In genomic region chr19:7853760-7854107, GRCh38 we compare ENCODE assay signal across 16 cellular contexts. TPM values are rescaled to one million over a fixed set of nuclear protein-coding genes. Genes with fewer than 3 reads are reported as not detected.
DNase-seq lines count a peak whose midpoint lies in the region; ATAC-seq, FAIRE-seq and TF ChIP-seq lines count a peak whose summit lies in the region.
"Had no signal": no experiment of that assay in that cellular context is flagged by ENCODE, and none has a peak within 500 bp of the region (broad histone marks: within the 10 kb centered on the region; RNA-seq: fewer than 3 reads in every experiment).

No MANE protein-coding gene starts in this region.

- 82% methylated on average over 8 of the region's 11 CpGs for WGBS in SK-N-SH (ENCODE audit: low lambda C conversion rate)

- H3K27me3 ChIP-seq in SK-N-SH (ENCODE audit: insufficient read depth) = no peaks in the 10 kb centered on the region

- CTCF ChIA-PET in SK-N-SH (lab: Yijun Ruan, JAX) = interaction anchor here (0.6 to 3.2 kb wide), 24 partner anchors 9 to 240 kb away, joined by 3 to 41 read pairs (median 5); partner anchors contain the start of genes CTXN1, MAP2K7, SNAPC2 and TGFBR3L

- no peaks in the 10 kb centered on the region for H3K9me2 ChIP-seq in SK-N-SH

- H3K4me1 ChIP-seq in SK-N-SH (ENCODE audit: control insufficient read depth in 1 of 2, insufficient read depth in 2 of 2, low read depth in 1 of 2, low read length in 1 of 2) = peaks cover 0 to 14% of the 10 kb centered on the region in 2 experiments; a peak in 1 of 4 replicates
- no peaks in the 10 kb centered on the region for H3K4me1 ChIP-seq in kidney (ENCODE audit: control insufficient read depth in 1 of 2, insufficient read depth in 1 of 2, low read depth in 1 of 2, low read length in 2 of 2)
- H3K4me1 ChIP-seq: foreskin keratinocyte had no signal

- no peak overlapping the region for H3K27ac ChIP-seq in SK-N-SH (ENCODE audit: low read depth in 2 of 2, low read length in 1 of 2)
- H3K27ac ChIP-seq in substantia nigra (ENCODE audit: low read depth, low read length, poor library complexity, severe bottlenecking) = peak overlapping the region; percentile 99
- H3K27ac ChIP-seq in kidney (ENCODE audit: low read depth in 2 of 2, low read length in 2 of 2) = no peak overlapping the region
- H3K27ac ChIP-seq: foreskin keratinocyte, tibial artery had no signal

- no peak for TF ChIP-seq RAD21 in SK-N-SH (IDR thresholded peaks at IDR 0.05; ENCODE audit: low read length)

- DNase-seq in SK-N-SH = no peak
- no peak for DNase-seq in glutamatergic neuron
- no peak for DNase-seq in substantia nigra (lab: John Stamatoyannopoulos, UW)
- DNase-seq in kidney = no peak
- DNase-seq: NCI-H187 treated with DMSO at 0.1 percent for 48 hours, tibial artery had no signal

- no peak overlapping the region for H2AFZ ChIP-seq in SK-N-SH (ENCODE audit: low read depth)

- peaks cover 4% of the 10 kb centered on the region for H3K4me1 Mint-ChIP-seq in glutamatergic neuron (ENCODE audit: low read depth, unreplicated experiment)

- H3K36me3 Mint-ChIP-seq in glutamatergic neuron (ENCODE audit: unreplicated experiment) = no peaks in the 10 kb centered on the region
- H3K36me3 Mint-ChIP-seq: activated CD4-positive, alpha-beta memory T cell treated with anti-CD3 and anti-CD28 coated beads for 36 hours; brain had no signal

- H3K9me3 Mint-ChIP-seq in glutamatergic neuron (ENCODE audit: unreplicated experiment) = peaks cover 7% of the 10 kb centered on the region
- H3K9me3 Mint-ChIP-seq: activated CD4-positive, alpha-beta memory T cell treated with anti-CD3 and anti-CD28 coated beads for 36 hours; brain had no signal

- no peak for TF ChIP-seq EP300 in SK-N-SH (IDR thresholded peaks at IDR 0.05; ENCODE audit: borderline replicate concordance in 1 of 2, low read depth in 1 of 2, low read length in 1 of 2)

- TF ChIP-seq CTCF in SK-N-SH (IDR thresholded peaks at IDR 0.05) (no peak), glutamatergic neuron (IDR thresholded peaks at IDR 0.05; ENCODE audit: partially characterized antibody, unreplicated experiment) (no peak), kidney (IDR thresholded peaks at IDR 0.05; ENCODE audit: borderline replicate concordance, extremely low read depth, insufficient read depth) (no peak)

- H3K9me3 ChIP-seq in SK-N-SH (no peaks in the 10 kb centered on the region), kidney (ENCODE audit: control insufficient read depth in 1 of 2, low read length in 2 of 2) (no peaks in the 10 kb centered on the region)
- H3K9me3 ChIP-seq: tibial artery had no signal

- POLR2A ChIA-PET in SK-N-SH (lab: Yijun Ruan, JAX) = no interaction called here

- H3K27ac Mint-ChIP-seq in glutamatergic neuron (ENCODE audit: unreplicated experiment) = peak overlapping the region; percentile 43
- H3K27ac Mint-ChIP-seq: activated CD4-positive, alpha-beta memory T cell treated with anti-CD3 and anti-CD28 coated beads for 36 hours had no signal

- H3K4me3 Mint-ChIP-seq in glutamatergic neuron (ENCODE audit: unreplicated experiment) = no peak overlapping the region
- H3K4me3 Mint-ChIP-seq: activated CD4-positive, alpha-beta memory T cell treated with anti-CD3 and anti-CD28 coated beads for 36 hours had no signal

- H3F3A ChIP-seq in SK-N-SH (replicated peaks; ENCODE audit: insufficient read depth) = no peaks in the 10 kb centered on the region

- H3K9ac ChIP-seq in SK-N-SH (no peak overlapping the region), kidney (ENCODE audit: low read length in 2 of 2) (peak overlapping the region in 1 of 2 donors; percentile 46)

- peaks cover 11% of the 10 kb centered on the region for H3K27me3 Mint-ChIP-seq in glutamatergic neuron (ENCODE audit: unreplicated experiment)
- H3K27me3 Mint-ChIP-seq: brain had no signal

- intact Hi-C loops in kidney (cut with DNase I) = no loop called here

- no peaks in the 10 kb centered on the region for H3K79me2 ChIP-seq in SK-N-SH (ENCODE audit: insufficient read depth)

- no peak overlapping the region for H3K4me2 ChIP-seq in SK-N-SH

- no peak for FAIRE-seq in kidney (lab: Jason Lieb, UNC)
- FAIRE-seq: A204.1, H54 had no signal

- H3K4me3 ChIP-seq in SK-N-SH (ENCODE audit: low read depth in 2 of 2, low read length in 1 of 2) (no peak overlapping the region), kidney (ENCODE audit: low read length in 2 of 2) (no peak overlapping the region)
- H3K4me3 ChIP-seq: tibial artery had no signal

- ATAC-seq in SK-N-SH treated with all-trans-retinoic acid at 6 μM for 48 hours = peak; percentile 11
- no peak for ATAC-seq in HG03139 (IDR thresholded peaks at IDR 0.05; ENCODE audit: unreplicated experiment)

- H4K20me1 ChIP-seq in SK-N-SH (ENCODE audit: insufficient read depth) = no peaks in the 10 kb centered on the region

- no peaks in the 10 kb centered on the region for H3K36me3 ChIP-seq in SK-N-SH (replicated peaks in 1 of 2; ENCODE audit: control insufficient read depth in 1 of 2, insufficient read depth in 2 of 2, low read length in 1 of 2)
- no peaks in the 10 kb centered on the region for H3K36me3 ChIP-seq in kidney (ENCODE audit: control insufficient read depth in 1 of 2, insufficient read depth in 2 of 2, low read length in 2 of 2)

TF ChIP-seq in SK-N-SH treated with all-trans-retinoic acid at 6 μM for 48 hours, 23 proteins besides CTCF, POLR2A, EP300 and RAD21 (continues in another document):
- no peak for TF ChIP-seq SNAI2 (CRISPR knock-in tag; IDR thresholded peaks at IDR 0.05)
- no peak for TF ChIP-seq CSDC2 (CRISPR knock-in tag; IDR thresholded peaks at IDR 0.05)
- no peak for TF ChIP-seq PPARA (CRISPR knock-in tag; IDR thresholded peaks at IDR 0.05; ENCODE audit: borderline replicate concordance)

TF ChIP-seq in SK-N-SH, 30 proteins besides CTCF, POLR2A, EP300 and RAD21 (continues in another document):
- TF ChIP-seq GATA2 (CRISPR knock-in tag; IDR thresholded peaks at IDR 0.05) (no peak), TAF1 (IDR thresholded peaks at IDR 0.05; ENCODE audit: borderline replicate concordance, low read depth, low read length) (no peak), NRF1 (IDR thresholded peaks at IDR 0.05; ENCODE audit: low read depth, low read length) (no peak), PBX3 (IDR thresholded peaks at IDR 0.05) (no peak), TEAD4 (IDR thresholded peaks at IDR 0.05; ENCODE audit: borderline replicate concordance, insufficient read depth) (no peak), USF2 (IDR thresholded peaks at IDR 0.05; ENCODE audit: borderline replicate concordance, low read depth, low read length) (no peak), RFX5 (IDR thresholded peaks at IDR 0.05; ENCODE audit: low read length) (no peak), SIN3A (IDR thresholded peaks at IDR 0.05; ENCODE audit: borderline replicate concordance, low read depth, low read length) (no peak), USF1 (IDR thresholded peaks at IDR 0.05; ENCODE audit: borderline replicate concordance, low read depth) (no peak), FOXJ3 (CRISPR knock-in tag; IDR thresholded peaks at IDR 0.05) (no peak), FOXM1 (IDR thresholded peaks at IDR 0.05; ENCODE audit: low read depth) (no peak)

RNA-seq across cellular contexts. Expression of gene PRR36, which starts 20.5 kb away (rescaled TPM):
- polyA plus RNA-seq in SK-N-SH (2012; rRNA removed) = 0.10 and 0.18 TPM in 2 replicates
- polyA plus RNA-seq in SK-N-SH (2012; cell fraction: cytosol; rRNA removed) = 0.23 and 0.29 TPM in 2 replicates
- polyA plus RNA-seq in SK-N-SH (2012; cell fraction: nucleus; rRNA removed) = 1.1 and 1.5 TPM in 2 replicates
- 37.4 TPM for total RNA-seq in glutamatergic neuron (ENCODE audit: unreplicated experiment)
- total RNA-seq in kidney = 4.2 TPM
- 1.1 TPM for polyA plus RNA-seq in kidney (ENCODE audit: insufficient read depth, low read depth, low replicate concordance)
- total RNA-seq: foreskin keratinocyte, LHCN-M2 had no signal

RNA-seq across cellular contexts. Expression of gene EVI5L, which starts 23.7 kb away (rescaled TPM):
- polyA plus RNA-seq in SK-N-SH (2012; rRNA removed) = 8.5 and 9.7 TPM in 2 replicates
- 4.9 and 8.5 TPM in 2 replicates for polyA plus RNA-seq in SK-N-SH (2012; cell fraction: cytosol; rRNA removed)
- 16.4 and 17.9 TPM in 2 replicates for polyA plus RNA-seq in SK-N-SH (2012; cell fraction: nucleus; rRNA removed)
- total RNA-seq in glutamatergic neuron (ENCODE audit: unreplicated experiment) = 36.4 TPM
- total RNA-seq in kidney = 15.9 TPM
- polyA plus RNA-seq in kidney (ENCODE audit: insufficient read depth, low read depth, low replicate concordance) = 14.5 TPM

RNA-seq across cellular contexts. Expression of gene LRRC8E, which starts 34.6 kb away (rescaled TPM):
- polyA plus RNA-seq in SK-N-SH (2012; rRNA removed) (0.02 and 0.23 TPM in 2 replicates), kidney (ENCODE audit: insufficient read depth, low read depth, low replicate concordance) (2.2 TPM)
- 0.03 and 0.16 TPM in 2 replicates for polyA plus RNA-seq in SK-N-SH (2012; cell fraction: cytosol; rRNA removed)
- 0.08 and 0.15 TPM in 2 replicates for polyA plus RNA-seq in SK-N-SH (2012; cell fraction: nucleus; rRNA removed)
- total RNA-seq in glutamatergic neuron (ENCODE audit: unreplicated experiment) (not detected), kidney (9.1 TPM)
- total RNA-seq: activated CD4-positive, alpha-beta memory T cell treated with anti-CD3 and anti-CD28 coated beads for 36 hours; mononuclear cell; posterior vena cava had no signal

RNA-seq across cellular contexts. Expression of gene MAP2K7, which starts 49.9 kb away (rescaled TPM):
- polyA plus RNA-seq in SK-N-SH (2012; rRNA removed) (13.0 and 13.6 TPM in 2 replicates), kidney (ENCODE audit: insufficient read depth, low read depth, low replicate concordance) (16.7 TPM)
- 6.2 and 9.7 TPM in 2 replicates for polyA plus RNA-seq in SK-N-SH (2012; cell fraction: cytosol; rRNA removed)
- 49.6 and 65.3 TPM in 2 replicates for polyA plus RNA-seq in SK-N-SH (2012; cell fraction: nucleus; rRNA removed)
- total RNA-seq in glutamatergic neuron (ENCODE audit: unreplicated experiment) (44.2 TPM), kidney (37.0 TPM)
